Comparison of ENCODE assay signal across 30 cellular contexts in genomic region chr3:31422237-31422636, GRCh38.
"Had no signal": no experiment of that assay in that cellular context is flagged by ENCODE, and none has a peak within 500 bp of the region (broad histone marks: within the 10 kb centered on the region; RNA-seq: fewer than 3 reads in every experiment).

No MANE protein-coding gene starts in this region.

- H3K4me1 ChIP-seq: body of pancreas, breast epithelium, Peyer's patch had no signal

- H3K27me3 ChIP-seq: adrenal gland, body of pancreas, breast epithelium, Peyer's patch had no signal

- H3K4me3 Mint-ChIP-seq: activated CD4-positive, alpha-beta memory T cell treated with anti-CD3 and anti-CD28 coated beads, Interleukin-2, amount 10 ng/mL, durations not matched to agents 7 days and 5 days; activated CD8-positive, alpha-beta memory T cell treated with anti-CD3 and anti-CD28 coated beads, Interleukin-2, amount 10 ng/mL, durations not matched to agents 7 days and 5 days; T-cell had no signal

- H3K27me3 Mint-ChIP-seq: activated CD8-positive, alpha-beta memory T cell treated with anti-CD3 and anti-CD28 coated beads, Interleukin-2, amount 10 ng/mL, durations not matched to agents 7 days and 5 days; T-cell had no signal

- ATAC-seq: activated CD8-positive, alpha-beta memory T cell treated with anti-CD3 and anti-CD28 coated beads, Interleukin-2, amount 10 ng/mL, durations not matched to agents 7 days and 5 days; body of pancreas; PC-3; SK-N-SH treated with all-trans-retinoic acid at 6 μM for 48 hours had no signal

- H3K36me3 ChIP-seq: adrenal gland, breast epithelium, Peyer's patch, WERI-Rb-1 had no signal

- H3K36me3 Mint-ChIP-seq: activated CD8-positive, alpha-beta memory T cell treated with anti-CD3 and anti-CD28 coated beads, Interleukin-2, amount 10 ng/mL, durations not matched to agents 7 days and 5 days; T-cell had no signal

- H3K4me3 ChIP-seq: body of pancreas, breast epithelium, Peyer's patch had no signal

- H3K27ac Mint-ChIP-seq: activated CD8-positive, alpha-beta memory T cell treated with anti-CD3 and anti-CD28 coated beads, Interleukin-2, amount 10 ng/mL, durations not matched to agents 7 days and 5 days had no signal

- DNase-seq: activated CD4-positive, alpha-beta memory T cell treated with anti-CD3 and anti-CD28 coated beads, Interleukin-2, amount 10 ng/mL, durations not matched to agents 7 days and 5 days; activated CD4-positive, alpha-beta T cell treated with anti-CD3 and anti-CD28 coated beads for 1 hour; activated CD4-positive, alpha-beta T cell treated with anti-CD3 and anti-CD28 coated beads for 48 hours; activated CD4-positive, CD25-positive, alpha-beta regulatory T cell; activated CD8-positive, alpha-beta memory T cell treated with anti-CD3 and anti-CD28 coated beads for 24 hours; activated CD8-positive, alpha-beta memory T cell treated with anti-CD3 and anti-CD28 coated beads, Interleukin-2, amount 10 ng/mL, durations not matched to agents 7 days and 5 days; activated CD8-positive, alpha-beta memory T cell treated with anti-CD3 and anti-CD28 coated beads, Interleukin-2, amount 50 U/mL, for 48 hours; activated effector memory CD4-positive, alpha-beta T cell treated with Interleukin-2 at 50 U/mL for 16 hours; activated naive CD4-positive, alpha-beta T cell; activated naive CD4-positive, alpha-beta T cell treated with anti-CD3 and anti-CD28 coated beads, Interleukin-2, amount 50 U/mL, for 16 hours; activated T-cell treated with anti-CD3 and anti-CD28 coated beads, Interleukin-2, amount 50 U/mL, for 48 hours; adrenal gland; body of pancreas; NCI-H1105; NCI-H1417 treated with DMSO at 0.1 percent for 48 hours; NCI-H187 treated with DMSO at 0.1 percent for 48 hours; NCI-H2081; NCI-H2171 treated with DMSO at 0.1 percent for 48 hours; NCI-H2227 treated with DMSO at 0.1 percent for 48 hours; NCI-H524 treated with DMSO at 0.1 percent for 48 hours; NCI-H748 treated with DMSO at 0.1 percent for 48 hours; PC-3; Peyer's patch; RPMI8226; SIG-M5; T-cell; T1000; WERI-Rb-1 had no signal

- H3K27ac ChIP-seq: body of pancreas, breast epithelium, Peyer's patch, WERI-Rb-1 had no signal
